27 cellular contexts compared by ENCODE assay signal in genomic region chr17:74101527-74101926, GRCh38.
"Had no signal": no experiment of that assay in that cellular context is flagged by ENCODE, and none has a peak within 500 bp of the region (broad histone marks: within the 10 kb centered on the region; RNA-seq: fewer than 3 reads in every experiment).

No MANE protein-coding gene starts in this region.

- H3K36me3 Mint-ChIP-seq: immature natural killer cell; mesothelial cell of epicardium; naive thymus-derived CD4-positive, alpha-beta T cell; natural killer cell treated with Interleukin-12 subunit alpha and Interleukin-12 subunit beta and Interleukin-15 and Interleukin-18, amount 100 ng/mL, for 72 hours; stimulated activated memory B cell treated with anti-CD40 and anti-IgM and Interleukin-4, amounts not matched to agents 10 μg/mL and 1 μg/mL and 100 μg/mL, for 72 hours; type B pancreatic cell had no signal

- H3K4me3 ChIP-seq: left ventricle myocardium inferior, lung, ovary, prostate gland, sigmoid colon, tibial nerve, vagina had no signal

- H3K9me3 Mint-ChIP-seq: immature natural killer cell; mesothelial cell of epicardium; naive thymus-derived CD4-positive, alpha-beta T cell; natural killer cell treated with Interleukin-12 subunit alpha and Interleukin-12 subunit beta and Interleukin-15 and Interleukin-18, amount 100 ng/mL, for 72 hours; stimulated activated memory B cell treated with anti-CD40 and anti-IgM and Interleukin-4, amounts not matched to agents 10 μg/mL and 1 μg/mL and 100 μg/mL, for 72 hours; stimulated activated naive CD8-positive, alpha-beta T cell treated with anti-CD3 and anti-CD28 coated beads, Interleukin-15, amount 100 ng/mL, for 72 hours; type B pancreatic cell had no signal

- H3K4me1 ChIP-seq: left ventricle myocardium inferior, prostate gland, sigmoid colon, tibial nerve, vagina had no signal

- H3K4me3 Mint-ChIP-seq: immature natural killer cell; mesothelial cell of epicardium; naive thymus-derived CD4-positive, alpha-beta T cell; natural killer cell treated with Interleukin-12 subunit alpha and Interleukin-12 subunit beta and Interleukin-15 and Interleukin-18, amount 100 ng/mL, for 72 hours; stimulated activated memory B cell treated with anti-CD40 and anti-IgM and Interleukin-4, amounts not matched to agents 10 μg/mL and 1 μg/mL and 100 μg/mL, for 72 hours; stimulated activated naive CD8-positive, alpha-beta T cell treated with anti-CD3 and anti-CD28 coated beads, Interleukin-15, amount 100 ng/mL, for 72 hours; type B pancreatic cell had no signal

- DNase-seq: hypothalamus; immature natural killer cell; kidney; left colon; left ventricle myocardium inferior; mesendoderm; naive thymus-derived CD4-positive, alpha-beta T cell; ovary; retina; right cardiac atrium; sigmoid colon; small intestine; stimulated activated CD4-positive, alpha-beta T cell treated with anti-CD3 and anti-CD28 coated beads, Interleukin-1b, Interleukin-23, amount 100 ng/mL, for 48 hours; stimulated activated CD4-positive, alpha-beta T cell treated with anti-CD3 and anti-CD28 coated beads, Interleukin-2, amount 100 ng/mL, for 48 hours; stimulated activated CD4-positive, alpha-beta T cell treated with anti-CD3 and anti-CD28 coated beads, Interleukin-4, amount 100 ng/mL, for 4 hours; stimulated activated CD8-positive, alpha-beta memory T cell treated with anti-CD3 and anti-CD28 coated beads, Interleukin-4, amount 100 ng/mL, for 48 hours; stimulated activated naive CD4-positive, alpha-beta T cell treated with Interleukin-2 at 50 U/mL for 16 hours; stimulated activated naive CD8-positive, alpha-beta T cell treated with anti-CD3 and anti-CD28 coated beads, Interleukin-15, amount 100 ng/mL, for 72 hours; substantia nigra had no signal

- H3K27ac Mint-ChIP-seq: immature natural killer cell; mesothelial cell of epicardium; naive thymus-derived CD4-positive, alpha-beta T cell; natural killer cell treated with Interleukin-12 subunit alpha and Interleukin-12 subunit beta and Interleukin-15 and Interleukin-18, amount 100 ng/mL, for 72 hours; stimulated activated memory B cell treated with anti-CD40 and anti-IgM and Interleukin-4, amounts not matched to agents 10 μg/mL and 1 μg/mL and 100 μg/mL, for 72 hours; type B pancreatic cell had no signal

- H3K27me3 ChIP-seq: ovary, tibial nerve, vagina had no signal

- H3K9me3 ChIP-seq: left ventricle myocardium inferior, ovary, prostate gland, sigmoid colon, tibial nerve, vagina had no signal

- H3K27ac ChIP-seq: left ventricle myocardium inferior, ovary, prostate gland, sigmoid colon, tibial nerve, vagina had no signal

- H3K36me3 ChIP-seq: left ventricle myocardium inferior, ovary, prostate gland, sigmoid colon, tibial nerve, vagina had no signal

- ATAC-seq: left colon; naive thymus-derived CD4-positive, alpha-beta T cell; natural killer cell treated with Interleukin-12 subunit alpha and Interleukin-12 subunit beta and Interleukin-15 and Interleukin-18, amount 100 ng/mL, for 72 hours; right cardiac atrium; stimulated activated memory B cell treated with anti-CD40 and anti-IgM and Interleukin-4, amounts not matched to agents 10 μg/mL and 1 μg/mL and 100 μg/mL, for 72 hours; stimulated activated naive CD8-positive, alpha-beta T cell treated with anti-CD3 and anti-CD28 coated beads, Interleukin-15, amount 100 ng/mL, for 72 hours had no signal

- H3K4me1 Mint-ChIP-seq: immature natural killer cell; stimulated activated memory B cell treated with anti-CD40 and anti-IgM and Interleukin-4, amounts not matched to agents 10 μg/mL and 1 μg/mL and 100 μg/mL, for 72 hours; stimulated activated naive CD8-positive, alpha-beta T cell treated with anti-CD3 and anti-CD28 coated beads, Interleukin-15, amount 100 ng/mL, for 72 hours had no signal
